14 cellular contexts compared by ENCODE assay signal in the genomic region with DNA sequence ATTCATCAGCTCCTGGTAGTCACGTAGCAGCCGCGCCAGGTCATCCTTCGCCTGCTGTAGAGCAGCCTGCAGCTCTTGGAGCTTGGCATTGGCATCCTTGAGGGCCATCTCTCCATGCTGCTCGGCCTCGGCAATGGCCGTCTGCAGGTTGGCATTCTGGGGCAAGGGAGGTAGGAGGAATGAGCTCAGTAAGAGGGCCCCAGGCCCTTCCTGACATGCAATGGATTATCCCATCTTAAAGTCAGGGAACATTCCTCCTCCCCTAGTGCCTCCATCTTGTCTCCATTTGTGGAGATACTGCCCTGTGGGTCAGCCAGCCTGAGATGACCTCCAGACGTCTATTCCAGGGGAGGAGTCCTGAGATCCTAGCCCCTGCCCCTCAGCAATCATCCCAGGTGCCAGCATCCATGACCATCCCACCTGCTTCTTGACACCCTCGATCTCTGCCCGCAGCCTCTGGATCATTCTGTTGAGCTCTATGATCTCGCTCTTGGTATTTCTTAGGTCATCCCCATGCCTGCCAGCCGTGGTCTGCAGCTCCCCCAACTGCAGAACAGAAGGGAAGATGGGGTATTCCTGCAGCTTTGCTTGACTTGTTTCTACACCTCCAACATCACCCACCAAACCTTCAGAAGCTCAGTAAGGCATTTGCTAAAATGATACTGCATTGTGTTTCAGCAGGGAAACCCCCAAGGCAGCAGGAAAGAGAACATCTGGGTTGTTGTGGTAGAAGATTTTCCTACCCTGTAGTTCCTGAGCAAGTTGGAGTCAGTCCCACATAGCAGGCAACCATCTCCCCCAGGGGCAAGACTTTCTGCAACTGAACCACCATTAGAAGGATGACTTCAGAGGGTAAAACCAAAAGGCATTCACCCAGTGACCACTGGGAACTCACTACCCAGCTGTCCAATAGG. TPM values are rescaled to one million over a fixed set of nuclear protein-coding genes. Genes with fewer than 3 reads are reported as not detected.
A peak's percentile ranks its signal among the peaks of the same experiment; 100 is the strongest.
DNase-seq lines count a peak whose midpoint lies in the region; ATAC-seq and TF ChIP-seq lines count a peak whose summit lies in the region.
"Had no signal": no experiment of that assay in that cellular context is flagged by ENCODE, and none has a peak within 500 bp of the region (broad histone marks: within the 10 kb centered on the region; RNA-seq: fewer than 3 reads in every experiment).

No MANE protein-coding gene starts in this region.

- H3K27me3 Mint-ChIP-seq in H9 (ENCODE audit: low read depth), result peaks cover 7% of the 10 kb centered on the region
- H3K27me3 Mint-ChIP-seq in activated naive CD8-positive, alpha-beta T cell treated with anti-CD3 and anti-CD28 coated beads for 36 hours, result peaks cover 32% of the 10 kb centered on the region

- no peak overlapping the region for H3K23ac ChIP-seq in H9 (ENCODE audit: insufficient read length, low read depth, low read length)
- peak overlapping the region; percentile 34 for H3K23ac ChIP-seq in neuronal stem cell (ENCODE audit: low read depth, low read length, poor library complexity)

- no peak overlapping the region; the same call in 1 of the 2 replicates for H3K14ac ChIP-seq in H9 (ENCODE audit: insufficient read depth, low read length)
- H3K14ac ChIP-seq in neuronal stem cell (ENCODE audit: low read length), result no peak overlapping the region

- intact Hi-C loops in upper lobe of right lung (cut with DNase I), result no loop called here

- no peaks in the 10 kb centered on the region for H3K23me2 ChIP-seq in H9 (ENCODE audit: insufficient read length, low read depth, low read length, poor library complexity, severe bottlenecking)

- H3K18ac ChIP-seq in H9 (ENCODE audit: insufficient read length, low read depth, low read length) (no peak overlapping the region), neuronal stem cell (ENCODE audit: low read length) (no peak overlapping the region)

- DNase-seq in H9 (no peak), neuronal stem cell (ENCODE audit: low spot score) (no peak), upper lobe of right lung (peak; percentile 53), NCI-H774 (lab: John Stamatoyannopoulos, UW) (no peak), SK-N-DZ (ENCODE audit: low spot score) (no peak)
- DNase-seq in activated naive CD8-positive, alpha-beta T cell treated with anti-CD3 and anti-CD28 coated beads for 36 hours, result peak; percentile 2
- DNase-seq: AML-193; Caco-2; CD8-positive, alpha-beta memory T cell had no signal

- H3K4me3 Mint-ChIP-seq in H9, result no peak overlapping the region
- H3K4me3 Mint-ChIP-seq in activated naive CD8-positive, alpha-beta T cell treated with anti-CD3 and anti-CD28 coated beads for 36 hours, result no peak overlapping the region
- H3K4me3 Mint-ChIP-seq: CD8-positive, alpha-beta memory T cell had no signal

- H3K27ac ChIP-seq in H9 (ENCODE audit: insufficient read length, low read depth, low read length) (no peak overlapping the region), neuronal stem cell (replicated peaks; ENCODE audit: low read length) (no peak overlapping the region), upper lobe of right lung (no peak overlapping the region)
- H3K27ac ChIP-seq: BLaER1 had no signal

- H2BK120ac ChIP-seq in H9 (ENCODE audit: low read depth, low read length, poor library complexity, severe bottlenecking) (no peak overlapping the region), neuronal stem cell (ENCODE audit: low read depth, low read length) (no peak overlapping the region)

- peaks cover 3 to 10% of the 10 kb centered on the region in 2 experiments; a peak in 3 of 4 replicates for H3K4me1 Mint-ChIP-seq in H9
- H3K4me1 Mint-ChIP-seq in activated naive CD8-positive, alpha-beta T cell treated with anti-CD3 and anti-CD28 coated beads for 36 hours, result peaks cover 24% of the 10 kb centered on the region

- no CpG with 5 or more reads among the region's 12 CpGs for WGBS in H9 (ENCODE audit: extremely low coverage, insufficient read length, low lambda C conversion rate)
- no CpG with 5 or more reads among the region's 12 CpGs for WGBS in neuronal stem cell (ENCODE audit: extremely low coverage in 2 of 2, insufficient read length in 2 of 2, insufficient replicate concordance in 1 of 2), 2 donors

- H2BK12ac ChIP-seq in H9 (ENCODE audit: insufficient read length, low read depth, low read length) (no peak overlapping the region), neuronal stem cell (ENCODE audit: low read length) (no peak overlapping the region)

- no peaks in the 10 kb centered on the region for H3K27me3 ChIP-seq in H9 (ENCODE audit: insufficient read depth, low read length)
- H3K27me3 ChIP-seq in neuronal stem cell (ENCODE audit: control insufficient read depth in 3 of 3, insufficient read depth in 3 of 3, low read depth in 1 of 3, low read length in 3 of 3), result no peaks in the 10 kb centered on the region
- peaks cover 58% of the 10 kb centered on the region for H3K27me3 ChIP-seq in upper lobe of right lung
- H3K27me3 ChIP-seq: BLaER1 had no signal

- no peaks in the 10 kb centered on the region for H3K36me3 ChIP-seq in neuronal stem cell (replicated peaks in 1 of 2; ENCODE audit: control insufficient read depth in 2 of 2, insufficient read depth in 2 of 2, low read length in 2 of 2)
- no peaks in the 10 kb centered on the region for H3K36me3 ChIP-seq in upper lobe of right lung
- H3K36me3 ChIP-seq: BLaER1 had no signal

- no peak overlapping the region for H3K27ac Mint-ChIP-seq in H9
- no peak overlapping the region for H3K27ac Mint-ChIP-seq in activated naive CD8-positive, alpha-beta T cell treated with anti-CD3 and anti-CD28 coated beads for 36 hours

- ATAC-seq in upper lobe of right lung (no peak), HG03521 (IDR thresholded peaks at IDR 0.05; ENCODE audit: unreplicated experiment) (no peak)
- ATAC-seq: HCT116 had no signal

- H3K4ac ChIP-seq in H9 (ENCODE audit: low read depth, low read length) (no peak overlapping the region), neuronal stem cell (ENCODE audit: low read length) (no peak overlapping the region)

- H3K4me3 ChIP-seq in neuronal stem cell (ENCODE audit: low read length in 2 of 2), result no peak overlapping the region
- H3K4me3 ChIP-seq in upper lobe of right lung, result no peak overlapping the region
- H3K4me3 ChIP-seq: BLaER1 had no signal

- no peak overlapping the region for H3K56ac ChIP-seq in H9 (ENCODE audit: insufficient read length, low read depth, low read length)

- no peaks in the 10 kb centered on the region; a peak in 1 of 5 replicates for H3K9me3 Mint-ChIP-seq in H9
- no peaks in the 10 kb centered on the region for H3K9me3 Mint-ChIP-seq in activated naive CD8-positive, alpha-beta T cell treated with anti-CD3 and anti-CD28 coated beads for 36 hours

- H2BK5ac ChIP-seq in H9 (ENCODE audit: insufficient read length, low read length) (no peak overlapping the region), neuronal stem cell (ENCODE audit: low read length) (no peak overlapping the region)

- H3K4me2 ChIP-seq in H9 (ENCODE audit: insufficient read depth, insufficient read length, low read length) (no peak overlapping the region), neuronal stem cell (ENCODE audit: insufficient read depth, low read length, poor library complexity, severe bottlenecking) (no peak overlapping the region)
- H3K4me2 ChIP-seq: BLaER1 had no signal

- H3K9ac ChIP-seq in H9 (ENCODE audit: extremely low read depth, insufficient read length, low read length) (no peak overlapping the region), neuronal stem cell (ENCODE audit: low read depth, low read length, poor library complexity) (no peak overlapping the region)
- H3K9ac ChIP-seq: BLaER1 had no signal

- H3T11ph ChIP-seq in H9 (ENCODE audit: low read length), result no peak overlapping the region

- H3K9me3 ChIP-seq in H9 (ENCODE audit: control insufficient read depth, low read depth, low read length) (no peaks in the 10 kb centered on the region), neuronal stem cell (replicated peaks in 1 of 2; ENCODE audit: control insufficient read depth in 2 of 2, insufficient read depth in 1 of 2, low read depth in 1 of 2, low read length in 2 of 2) (no peaks in the 10 kb centered on the region), upper lobe of right lung (no peaks in the 10 kb centered on the region)
- H3K9me3 ChIP-seq: BLaER1, Caco-2 had no signal

- H2BK15ac ChIP-seq in H9 (ENCODE audit: low read depth, low read length) (no peak overlapping the region), neuronal stem cell (ENCODE audit: low read length) (no peak overlapping the region)

- H2AFZ ChIP-seq in H9 (ENCODE audit: low read length) (no peak overlapping the region), neuronal stem cell (ENCODE audit: low read length) (no peak overlapping the region)

- H2BK20ac ChIP-seq in H9 (ENCODE audit: low read depth, low read length, poor library complexity, severe bottlenecking), result no peak overlapping the region

- TF ChIP-seq CTCF in H9 (conservative IDR thresholded peaks at IDR 0.05) (0 out of 3 replicates have a peak, but pooled peaks have one; percentile 0), upper lobe of right lung (IDR thresholded peaks at IDR 0.05) (no peak)

- no peaks in the 10 kb centered on the region for H4K20me1 ChIP-seq in H9 (ENCODE audit: control insufficient read depth, insufficient read depth, insufficient read length)
- H4K20me1 ChIP-seq: BLaER1 had no signal

- H4K8ac ChIP-seq in H9 (replicated peaks; ENCODE audit: insufficient read length, low read depth, low read length) (no peak overlapping the region), neuronal stem cell (ENCODE audit: low read depth, low read length) (no peak overlapping the region)

- H3K79me2 ChIP-seq in H9 (ENCODE audit: insufficient read depth, low read length), result no peaks in the 10 kb centered on the region

- H3K79me1 ChIP-seq in H9 (ENCODE audit: insufficient read depth, low read depth, low read length, poor library complexity, severe bottlenecking) (no peaks in the 10 kb centered on the region), neuronal stem cell (ENCODE audit: low read depth, low read length) (no peaks in the 10 kb centered on the region)

- H3K4me1 ChIP-seq in H9 (ENCODE audit: insufficient read depth, low read length) (no peaks in the 10 kb centered on the region), neuronal stem cell (ENCODE audit: control insufficient read depth in 2 of 2, insufficient read depth in 1 of 2, low read depth in 1 of 2, low read length in 2 of 2) (no peaks in the 10 kb centered on the region), upper lobe of right lung (peaks cover 3% of the 10 kb centered on the region)
- H3K4me1 ChIP-seq: BLaER1, Caco-2 had no signal

- no peak overlapping the region for H2AK5ac ChIP-seq in H9 (ENCODE audit: insufficient read length, low read length)
- no peak overlapping the region for H2AK5ac ChIP-seq in neuronal stem cell (ENCODE audit: low read depth, low read length)

- no peak overlapping the region for H4K91ac ChIP-seq in H9 (ENCODE audit: insufficient read length, low read depth, low read length)
- no peak overlapping the region for H4K91ac ChIP-seq in neuronal stem cell (ENCODE audit: low read depth, low read length, poor library complexity)

- no peak overlapping the region for H4K5ac ChIP-seq in H9 (ENCODE audit: insufficient read length, low read depth, low read length)

- H3K36me3 Mint-ChIP-seq in H9 (ENCODE audit: insufficient read depth in 1 of 3, low read depth in 3 of 3), result no peaks in the 10 kb centered on the region
- H3K36me3 Mint-ChIP-seq in activated naive CD8-positive, alpha-beta T cell treated with anti-CD3 and anti-CD28 coated beads for 36 hours, result no peaks in the 10 kb centered on the region

RNA-seq across cellular contexts. Expression of gene KRT3, which starts 4.4 kb away (rescaled TPM):
- total RNA-seq in H9 (2021) (not detected in 2 replicates), upper lobe of right lung (not detected)
- not detected for total RNA-seq in activated naive CD8-positive, alpha-beta T cell treated with anti-CD3 and anti-CD28 coated beads for 36 hours
- polyA plus RNA-seq in neuronal stem cell (2013, experiment 1 of 2), result not detected
- not detected for polyA plus RNA-seq in neuronal stem cell (2013, experiment 2 of 2)
- polyA plus RNA-seq in SK-N-DZ (2014; cell fraction: cytosol; rRNA removed), result not detected in 2 replicates
- not detected in 2 replicates for polyA plus RNA-seq in SK-N-DZ (2014; cell fraction: nucleus; rRNA removed)
- total RNA-seq: A673; Caco-2; CD8-positive, alpha-beta memory T cell; H4 had no signal
- polyA plus RNA-seq: CD8-positive, alpha-beta memory T cell had no signal

RNA-seq across cellular contexts. Expression of gene KRT76, which starts 14.4 kb away (rescaled TPM):
- not detected in 2 replicates for total RNA-seq in H9 (2021)
- total RNA-seq in activated naive CD8-positive, alpha-beta T cell treated with anti-CD3 and anti-CD28 coated beads for 36 hours, result not detected
- polyA plus RNA-seq in neuronal stem cell (2013, experiment 1 of 2), result not detected
- polyA plus RNA-seq in neuronal stem cell (2013, experiment 2 of 2), result not detected
- total RNA-seq in upper lobe of right lung, result not detected
- polyA plus RNA-seq in SK-N-DZ (2014; cell fraction: cytosol; rRNA removed), result not detected in 2 replicates
- polyA plus RNA-seq in SK-N-DZ (2014; cell fraction: nucleus; rRNA removed), result not detected in 2 replicates
- total RNA-seq: A673; Caco-2; CD8-positive, alpha-beta memory T cell; H4 had no signal
- polyA plus RNA-seq: CD8-positive, alpha-beta memory T cell had no signal

RNA-seq across cellular contexts. Expression of gene KRT4, which starts 22.4 kb away (rescaled TPM):
- total RNA-seq in H9 (2021) (not detected in 2 replicates), upper lobe of right lung (6.8 TPM)
- total RNA-seq in activated naive CD8-positive, alpha-beta T cell treated with anti-CD3 and anti-CD28 coated beads for 36 hours, result under 1 TPM in 1 of 2 experiments, not detected in 1; 0.22 TPM
- not detected for polyA plus RNA-seq in neuronal stem cell (2013, experiment 1 of 2)
- not detected for polyA plus RNA-seq in neuronal stem cell (2013, experiment 2 of 2)
- polyA plus RNA-seq in SK-N-DZ (2014; cell fraction: cytosol; rRNA removed), result not detected in 2 replicates
- not detected in 2 replicates for polyA plus RNA-seq in SK-N-DZ (2014; cell fraction: nucleus; rRNA removed)
- total RNA-seq: A673; CD8-positive, alpha-beta memory T cell; H4 had no signal
- polyA plus RNA-seq: CD8-positive, alpha-beta memory T cell had no signal

RNA-seq across cellular contexts. Expression of gene KRT79, which starts 42.6 kb away (rescaled TPM):
- total RNA-seq in H9 (2021) (not detected in 2 replicates), upper lobe of right lung (5.4 TPM)
- total RNA-seq in activated naive CD8-positive, alpha-beta T cell treated with anti-CD3 and anti-CD28 coated beads for 36 hours, result under 1 TPM; 0.95 to 0.96 TPM
- polyA plus RNA-seq in neuronal stem cell (2013, experiment 1 of 2), result not detected
- polyA plus RNA-seq in neuronal stem cell (2013, experiment 2 of 2), result not detected
- polyA plus RNA-seq in SK-N-DZ (2014; cell fraction: cytosol; rRNA removed), result not detected in 2 replicates
- polyA plus RNA-seq in SK-N-DZ (2014; cell fraction: nucleus; rRNA removed), result not detected in 2 replicates
- total RNA-seq: A673; Caco-2; CD8-positive, alpha-beta memory T cell; H4 had no signal
- polyA plus RNA-seq: CD8-positive, alpha-beta memory T cell had no signal

RNA-seq across cellular contexts. Expression of gene KRT78, which starts 57.3 kb away (rescaled TPM):
- total RNA-seq in H9 (2021) (not detected in 2 replicates), upper lobe of right lung (not detected)
- total RNA-seq in activated naive CD8-positive, alpha-beta T cell treated with anti-CD3 and anti-CD28 coated beads for 36 hours, result not detected
- not detected for polyA plus RNA-seq in neuronal stem cell (2013, experiment 1 of 2)
- not detected for polyA plus RNA-seq in neuronal stem cell (2013, experiment 2 of 2)
- not detected in 2 replicates for polyA plus RNA-seq in SK-N-DZ (2014; cell fraction: cytosol; rRNA removed)
- not detected in 2 replicates for polyA plus RNA-seq in SK-N-DZ (2014; cell fraction: nucleus; rRNA removed)
- total RNA-seq: A673; Caco-2; CD8-positive, alpha-beta memory T cell; H4 had no signal
- polyA plus RNA-seq: CD8-positive, alpha-beta memory T cell had no signal

Comparison
In these comparisons a context has a peak if more than half of its experiments do, and no peak if none do; other contexts are left out.
1. DNase-seq: peak in activated naive CD8-positive, alpha-beta T cell treated with anti-CD3 and anti-CD28 coated beads for 36 hours (single experiment) and upper lobe of right lung (single experiment); none in H9 (single experiment), neuronal stem cell (single experiment), NCI-H774 (single experiment) and SK-N-DZ (single experiment).